Comparison of ENCODE assay signal across 20 cellular contexts in the genomic region with DNA sequence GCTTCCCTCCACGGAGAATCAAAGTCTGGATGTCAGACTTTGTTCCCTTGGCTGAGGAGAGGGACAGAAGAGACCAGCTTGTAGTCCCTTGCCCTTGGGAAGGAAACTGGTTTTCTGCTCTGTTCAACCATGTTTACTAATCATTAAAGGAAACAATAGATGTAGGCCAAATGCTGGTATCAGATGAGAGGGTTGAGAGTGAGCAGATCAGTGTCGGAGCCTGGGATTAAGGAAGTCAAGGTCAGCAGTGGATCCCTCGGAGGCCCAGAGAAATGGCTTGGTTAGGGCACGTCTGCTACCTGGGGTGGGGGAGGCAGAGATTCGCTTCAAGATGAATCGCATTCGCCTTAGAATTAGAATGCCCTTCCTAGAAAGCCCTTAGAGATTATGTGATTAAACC.
DNase-seq lines count a peak whose midpoint lies in the region; ATAC-seq, FAIRE-seq and TF ChIP-seq lines count a peak whose summit lies in the region.
"Had no signal": no experiment of that assay in that cellular context is flagged by ENCODE, and none has a peak within 500 bp of the region (broad histone marks: within the 10 kb centered on the region; RNA-seq: fewer than 3 reads in every experiment).

No MANE protein-coding gene starts in this region.

- no peak overlapping the region for H2BK15ac ChIP-seq in H1 (ENCODE audit: low read length)

- H3K23me2 ChIP-seq in H1 (ENCODE audit: low read depth, low read length), result no peaks in the 10 kb centered on the region

- H3K36me3 ChIP-seq in BE2C (no peaks in the 10 kb centered on the region), GM23338 (ENCODE audit: insufficient read depth) (no peaks in the 10 kb centered on the region), H1 (ENCODE audit: control insufficient read depth in 2 of 4, insufficient read depth in 4 of 4, low read length in 3 of 4) (no peaks in the 10 kb centered on the region)

- H3K4me2 ChIP-seq in GM23338 (no peak overlapping the region), H1 (ENCODE audit: insufficient read depth in 1 of 2, low read depth in 2 of 2, low read length in 2 of 2) (no peak overlapping the region)

- no peak overlapping the region for H3K27ac Mint-ChIP-seq in GM23338
- H3K27ac Mint-ChIP-seq: CD4-positive, alpha-beta T cell; H9 had no signal

- no peaks in the 10 kb centered on the region; the same call in none of the 2 replicates for H3K9me2 ChIP-seq in GM23338 (ENCODE audit: insufficient read depth)

- H3K27ac ChIP-seq in GM23338 (ENCODE audit: low read depth) (no peak overlapping the region), H1 (ENCODE audit: low read depth, low read length) (no peak overlapping the region)
- H3K27ac ChIP-seq: C4-2B, HL-60 had no signal

- no peaks in the 10 kb centered on the region for H3K79me1 ChIP-seq in H1 (ENCODE audit: low read depth, low read length)

- no peak overlapping the region for H2AK5ac ChIP-seq in H1 (ENCODE audit: low read depth, low read length)

- TF ChIP-seq POLR2A in H1 (IDR thresholded peaks at IDR 0.05; ENCODE audit: control extremely low read depth in 1 of 2, low read depth in 2 of 2, low read length in 2 of 2), result no peak

- no peak overlapping the region for H3K4ac ChIP-seq in H1 (replicated peaks; ENCODE audit: insufficient read length, low read depth, low read length)

- H3K27me3 Mint-ChIP-seq in GM23338 (ENCODE audit: insufficient read depth, low read depth, poor library complexity), result no peaks in the 10 kb centered on the region
- H3K27me3 Mint-ChIP-seq: CD4-positive, alpha-beta T cell had no signal

- H4K8ac ChIP-seq in H1 (ENCODE audit: extremely low read depth, insufficient read depth, low read length), result no peak overlapping the region

- no peak overlapping the region for H4K5ac ChIP-seq in H1 (ENCODE audit: insufficient read length, low read depth, low read length)

- peaks cover 22% of the 10 kb centered on the region for H3K4me1 Mint-ChIP-seq in GM23338

- no peak for TF ChIP-seq RAD21 in H1 (IDR thresholded peaks at IDR 0.05 in 1 of 2, conservative IDR thresholded peaks at IDR 0.05 in 1 of 2; ENCODE audit: low read depth in 2 of 2, low read length in 2 of 2)

- H3K14ac ChIP-seq in H1 (ENCODE audit: insufficient read length), result no peak overlapping the region

- POLR2A ChIA-PET in H1 (lab: Charles Lee; ENCODE audit: partially characterized antibody), result no interaction called here

- no peak overlapping the region for H2BK120ac ChIP-seq in H1 (replicated peaks; ENCODE audit: low read depth, low read length)

- H3K18ac ChIP-seq in H1 (ENCODE audit: extremely low read depth, low read length), result no peak overlapping the region

- no peak overlapping the region for H3K4me3 Mint-ChIP-seq in GM23338
- H3K4me3 Mint-ChIP-seq: CD4-positive, alpha-beta T cell; H9 had no signal

- DNase-seq in BE2C (peak; percentile 98), GM23338 (ENCODE audit: low spot score) (no peak), NCI-H82 (lab: John Stamatoyannopoulos, UW) (peak; percentile 76), H1 (ENCODE audit: low read depth in 1 of 2, low spot score in 2 of 2) (no peak), mucosa of gallbladder (ENCODE audit: low spot score) (no peak), NCI-H1092 treated with DMSO at 0.1 percent for 48 hours (lab: John Stamatoyannopoulos, UW) (no peak)
- DNase-seq: ACHN; Caco-2; CD4-positive, alpha-beta T cell; DMS79 treated with DMSO at 0.1 percent for 48 hours; GF-D8; GOT3; H9; IMR-90 had no signal

- H3K36me3 Mint-ChIP-seq in GM23338 (ENCODE audit: low read depth), result no peaks in the 10 kb centered on the region

- H2BK12ac ChIP-seq in H1 (ENCODE audit: low read depth, low read length), result peak overlapping the region; percentile 29; the same call in 1 of the 2 replicates

- no peak overlapping the region for H3K23ac ChIP-seq in H1 (ENCODE audit: insufficient read length)

- H3K56ac ChIP-seq in H1 (replicated peaks; ENCODE audit: insufficient read length, low read depth, low read length), result no peak overlapping the region

- H3K4me3 ChIP-seq in BE2C (ENCODE audit: low read depth, low read length), result no peak overlapping the region
- no peak overlapping the region for H3K4me3 ChIP-seq in GM23338
- H3K4me3 ChIP-seq in H1 (ENCODE audit: extremely low read depth in 1 of 4, insufficient read depth in 2 of 4, low read depth in 3 of 4, low read length in 4 of 4), result no peak overlapping the region
- H3K4me3 ChIP-seq: K562 had no signal

- no peak for TF ChIP-seq EP300 in H1 (IDR thresholded peaks at IDR 0.05; ENCODE audit: borderline replicate concordance in 1 of 2, low read depth in 2 of 2, low read length in 2 of 2)

- no peaks in the 10 kb centered on the region for H3K9me3 Mint-ChIP-seq in GM23338
- H3K9me3 Mint-ChIP-seq: CD4-positive, alpha-beta T cell; H9 had no signal

- H2AFZ ChIP-seq in GM23338 (peak overlapping the region; percentile 74; the same call in 1 of the 2 replicates), H1 (ENCODE audit: low read length) (0 out of 2 replicates have a peak overlapping the region, but pooled peaks have one; percentile 57)

- H3K27me3 ChIP-seq in BE2C (no peaks in the 10 kb centered on the region), GM23338 (ENCODE audit: insufficient read depth) (no peaks in the 10 kb centered on the region), H1 (replicated peaks in 1 of 4; ENCODE audit: control insufficient read depth in 3 of 4, extremely low read depth in 1 of 4, insufficient read depth in 3 of 4, low read length in 3 of 4) (no peaks in the 10 kb centered on the region)

- no peak overlapping the region for H2BK20ac ChIP-seq in H1 (ENCODE audit: low read length)

- CTCF ChIA-PET in H1 (lab: Charles Lee; ENCODE audit: partially characterized antibody), result no interaction called here

- H4K91ac ChIP-seq in H1 (replicated peaks; ENCODE audit: insufficient read length, low read length), result no peak overlapping the region

- H3K9ac ChIP-seq in H1 (replicated peaks in 1 of 4; ENCODE audit: extremely low read depth in 1 of 4, low read depth in 3 of 4, low read length in 3 of 4), result no peak overlapping the region

- H3K4me1 ChIP-seq in BE2C, result peaks cover 30% of the 10 kb centered on the region
- peaks cover 21% of the 10 kb centered on the region for H3K4me1 ChIP-seq in GM23338 (ENCODE audit: insufficient read depth)
- H3K4me1 ChIP-seq in H1 (replicated peaks in 1 of 4; ENCODE audit: control insufficient read depth in 3 of 4, insufficient read depth in 4 of 4, low read length in 3 of 4), result peaks cover 0 to 8% (median 4%) of the 10 kb centered on the region in 4 experiments; a peak in 4 of 7 replicates

- ATAC-seq in GM23338, result no peak
- no peak for ATAC-seq in HG03565 (IDR thresholded peaks at IDR 0.05; ENCODE audit: unreplicated experiment)
- ATAC-seq: K562 had no signal

- no peak overlapping the region for H2BK5ac ChIP-seq in H1 (ENCODE audit: low read depth, low read length)

- H4K20me1 ChIP-seq in GM23338 (replicated peaks; ENCODE audit: insufficient read depth) (no peaks in the 10 kb centered on the region), H1 (replicated peaks in 1 of 2; ENCODE audit: control insufficient read depth in 1 of 2, insufficient read depth in 2 of 2, low read length in 2 of 2) (no peaks in the 10 kb centered on the region)

- FAIRE-seq in H1 (lab: Jason Lieb, UNC), result no peak
- FAIRE-seq: A204.1, D721Med, K562 had no signal

- no peak for TF ChIP-seq CTCF in BE2C (IDR thresholded peaks at IDR 0.05; ENCODE audit: low read depth, low read length)
- no peak for TF ChIP-seq CTCF in GM23338 (conservative IDR thresholded peaks at IDR 0.05; ENCODE audit: low read depth in 2 of 2)
- TF ChIP-seq CTCF in H1 (IDR thresholded peaks at IDR 0.05; ENCODE audit: control extremely low read depth in 1 of 3, insufficient read depth in 1 of 3, low read depth in 1 of 3, low read length in 3 of 3), result no peak

- H3F3A ChIP-seq in GM23338 (replicated peaks; ENCODE audit: low read depth), result no peaks in the 10 kb centered on the region

- H3K79me2 ChIP-seq in GM23338 (replicated peaks; ENCODE audit: insufficient read depth) (no peaks in the 10 kb centered on the region), H1 (ENCODE audit: control insufficient read depth in 1 of 2, insufficient read depth in 2 of 2, low read length in 2 of 2) (no peaks in the 10 kb centered on the region)

- H3K9me3 ChIP-seq in BE2C (peaks cover 22% of the 10 kb centered on the region), H1 (ENCODE audit: insufficient read depth in 2 of 2, low read depth in 1 of 2, low read length in 1 of 2) (no peaks in the 10 kb centered on the region)
- H3K9me3 ChIP-seq: Caco-2 had no signal

- WGBS in H1 (ENCODE audit: extremely low coverage in 1 of 2, insufficient coverage in 1 of 2, insufficient read length in 1 of 2, insufficient replicate concordance in 2 of 2, low coverage in 1 of 2, low lambda C conversion rate in 2 of 2, missing lambda C conversion rate in 1 of 2), 2 experiments, result 90% methylated on average over 7 of the region's 7 CpGs; no CpG with 5 or more reads in 1 of the 2 experiments

TF ChIP-seq in GM23338, 12 proteins besides CTCF, POLR2A, EP300 and RAD21 (continues in another document):
- TF ChIP-seq POLR2AphosphoS5 (IDR thresholded peaks at IDR 0.05; ENCODE audit: low read depth) (no peak), STAT1 (IDR thresholded peaks at IDR 0.05; ENCODE audit: unreplicated experiment) (no peak)

TF ChIP-seq in H1, 55 proteins besides CTCF, POLR2A, EP300 and RAD21:
- no peak for TF ChIP-seq POU5F1 (IDR thresholded peaks at IDR 0.05; ENCODE audit: low read depth, low read length)
- no peak for TF ChIP-seq TAF1 (IDR thresholded peaks at IDR 0.05; ENCODE audit: low read depth, low read length)
- no peak for TF ChIP-seq CHD1 (IDR thresholded peaks at IDR 0.05; ENCODE audit: low read depth, low read length)
- no peak for TF ChIP-seq ASH2L (IDR thresholded peaks at IDR 0.05; ENCODE audit: low read length)
- TF ChIP-seq TBP (IDR thresholded peaks at IDR 0.05; ENCODE audit: low read depth, low read length), result no peak
- TF ChIP-seq TEAD4 (IDR thresholded peaks at IDR 0.05; ENCODE audit: low read depth, low read length), result no peak
- no peak for TF ChIP-seq EGR1 (IDR thresholded peaks at IDR 0.05; ENCODE audit: borderline replicate concordance, low read depth, low read length)

Comparison
In these comparisons a context has a peak if more than half of its experiments do, and no peak if none do; other contexts are left out.
1. DNase-seq: peak in BE2C (single experiment) and NCI-H82 (single experiment); none in GM23338 (single experiment), H1 (0 of 2), mucosa of gallbladder (single experiment) and NCI-H1092 treated with DMSO at 0.1 percent for 48 hours (single experiment).